In the genomic region with DNA sequence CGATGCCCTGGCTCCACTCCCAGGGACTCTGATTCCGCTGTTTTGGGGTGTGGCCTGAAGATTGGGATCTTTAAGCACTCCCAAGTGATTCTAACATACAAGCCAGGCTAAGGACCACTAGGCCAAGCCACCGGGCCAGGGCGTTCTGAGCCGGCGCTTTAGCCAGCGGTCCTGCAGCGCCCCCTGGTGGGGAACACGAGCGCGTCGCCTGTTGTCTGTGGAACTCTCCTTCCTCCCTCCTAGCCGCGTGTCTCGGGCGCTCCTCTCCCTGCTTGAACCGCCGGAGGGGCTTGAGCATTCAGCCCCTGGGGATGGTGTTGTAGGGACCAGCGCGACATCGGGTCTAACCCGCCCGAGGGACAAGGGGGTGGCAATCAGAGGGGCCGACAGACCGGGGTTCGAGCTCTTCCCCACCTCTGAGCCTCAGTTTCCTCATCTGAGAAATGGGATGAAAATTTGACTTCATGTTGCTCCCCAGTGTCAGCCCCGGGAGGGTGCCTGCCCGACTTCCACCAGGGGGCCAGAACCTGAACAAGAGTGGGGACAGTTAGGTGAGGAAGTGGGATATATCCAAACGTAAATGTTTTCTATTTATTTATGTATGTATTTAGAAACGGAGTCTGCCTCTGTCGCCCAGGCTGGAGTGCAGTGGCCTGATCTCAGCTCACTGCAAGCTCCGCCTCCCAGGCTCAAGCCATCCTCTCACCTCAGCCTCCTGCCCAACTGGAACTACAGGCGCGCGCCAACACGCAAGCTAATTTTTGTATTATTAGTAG, we compare ENCODE assay signal across 8 cellular contexts. TPM values are rescaled to one million over a fixed set of nuclear protein-coding genes. Genes with fewer than 3 reads are reported as not detected.
A peak's percentile ranks its signal among the peaks of the same experiment; 100 is the strongest.
DNase-seq lines count a peak whose midpoint lies in the region; ATAC-seq, FAIRE-seq and TF ChIP-seq lines count a peak whose summit lies in the region.

No MANE protein-coding gene starts in this region.

- FAIRE-seq in bronchial epithelial cell (lab: Jason Lieb, UNC), result no peak

- H3K4me3 ChIP-seq in bronchial epithelial cell (ENCODE audit: low read depth, low read length), result no peak overlapping the region

- no peaks in the 10 kb centered on the region for H3K27me3 ChIP-seq in bronchial epithelial cell (ENCODE audit: control insufficient read depth, insufficient read depth, low read length)

- no peaks in the 10 kb centered on the region for H3K36me3 ChIP-seq in bronchial epithelial cell (ENCODE audit: control insufficient read depth, insufficient read depth, low read length)

- intact Hi-C loops in left colon (cut with DNase I, micrococcal nuclease), result loop anchor here in 1 of 2 donors (10.0 kb wide), 1 partner anchor 109 kb away; no protein-coding TSS in a partner anchor

- DNase-seq in NCI-H1417 (lab: John Stamatoyannopoulos, UW), result peak; percentile 43 to 79 (median 70)
- no peak for DNase-seq in NCI-H1417 treated with DMSO at 0.1 percent for 48 hours (lab: John Stamatoyannopoulos, UW)
- DNase-seq in NCI-H2107 treated with DMSO at 0.1 percent for 48 hours (lab: John Stamatoyannopoulos, UW; ENCODE audit: unreplicated experiment), result peak; percentile 39
- DNase-seq in activated CD4-positive, CD25-positive, alpha-beta regulatory T cell treated with anti-CD3 and anti-CD28 coated beads, Interleukin-2, amount 50 U/mL, for 16 hours (ENCODE audit: low read depth, low spot score), result peak; percentile 61
- peak; percentile 22 for DNase-seq in bronchial epithelial cell (ENCODE audit: low read depth)
- DNase-seq in left colon, result peak; percentile 47 to 77
- DNase-seq in stimulated activated CD4-positive, alpha-beta T cell treated with anti-CD3 and anti-CD28 coated beads, Interleukin-2, amount 100 ng/mL, for 48 hours, result peak; percentile 84 to 91

- peak; percentile 91 for TF ChIP-seq CTCF in bronchial epithelial cell (IDR thresholded peaks at IDR 0.05; ENCODE audit: insufficient read depth, low read length, severe bottlenecking)

- ATAC-seq in left colon (peak; percentile 86), HG02678 (IDR thresholded peaks at IDR 0.05; ENCODE audit: unreplicated experiment) (no peak)

RNA-seq across cellular contexts. Expression of a gene that starts 18.0 kb away (rescaled TPM):
- under 0.01 TPM in 2 replicates for total RNA-seq in bronchial epithelial cell
- under 1 TPM; 0.21 to 0.61 TPM for total RNA-seq in left colon

RNA-seq across cellular contexts. Expression of a gene that starts 42.3 kb away (rescaled TPM):
- total RNA-seq in bronchial epithelial cell, result 0.79 and 4.2 TPM in 2 replicates
- 1 to 10 TPM in 1 of 2 donors, under 1 TPM in 1; 0.24 to 1.1 TPM for total RNA-seq in left colon
